Comparison of ENCODE assay signal across 27 cellular contexts in the genomic region with DNA sequence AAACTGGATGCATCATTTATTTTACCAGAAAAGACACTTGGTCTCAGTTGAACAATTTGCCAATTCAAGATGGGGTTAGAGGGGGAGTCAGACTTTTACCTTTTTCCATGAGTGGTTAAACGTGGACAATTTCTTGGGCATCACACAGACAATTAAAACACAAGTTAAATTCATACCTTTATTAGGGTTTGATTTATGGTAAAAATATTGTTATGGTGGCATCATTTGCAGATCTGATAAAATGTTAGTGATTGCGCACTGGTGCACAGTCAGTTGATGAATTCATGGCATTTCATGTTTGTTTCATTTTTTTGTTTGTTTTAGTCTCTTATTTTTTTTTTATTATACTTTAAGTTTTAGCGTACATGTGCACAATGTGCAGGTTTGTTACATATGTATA.
"Had no signal": no experiment of that assay in that cellular context is flagged by ENCODE, and none has a peak within 500 bp of the region (broad histone marks: within the 10 kb centered on the region; RNA-seq: fewer than 3 reads in every experiment).

No MANE protein-coding gene starts in this region.

- H3K27ac ChIP-seq: stomach, suprapubic skin, testis, thoracic aorta, thyroid gland, tibial artery, tibial nerve, transverse colon, upper lobe of left lung, upper lobe of right lung, uterus, vagina had no signal

- ATAC-seq: stimulated activated effector memory CD8-positive, alpha-beta T cell treated with anti-CD3 and anti-CD28 coated beads, Interleukin-12 subunit alpha, Interleukin-12 subunit beta, amount 100 ng/mL, for 72 hours; stimulated activated memory B cell treated with anti-CD40 and anti-IgM and Interleukin-4, amounts not matched to agents 10 μg/mL and 1 μg/mL and 100 μg/mL, for 72 hours; stimulated activated naive B cell treated with anti-CD40 and anti-IgM and Interleukin-4, amounts not matched to agents 10 μg/mL and 1 μg/mL and 100 μg/mL, for 72 hours; stimulated activated naive CD8-positive, alpha-beta T cell treated with anti-CD3 and anti-CD28 coated beads, Interleukin-15, amount 100 ng/mL, for 72 hours; stimulated activated naive CD8-positive, alpha-beta T cell treated with anti-CD3 and anti-CD28 coated beads, Interleukin-15, Interleukin-2, amounts not matched to agents 100 U/mL and 50 U/mL, for 24 hours; upper lobe of right lung had no signal

- H3K36me3 ChIP-seq: stomach, suprapubic skin, thoracic aorta, thyroid gland, tibial artery, tibial nerve, transverse colon, upper lobe of left lung, upper lobe of right lung, uterus, vagina had no signal

- H3K27me3 ChIP-seq: stomach, suprapubic skin, testis, thyroid gland, tibial artery, tibial nerve, transverse colon, upper lobe of left lung, upper lobe of right lung, uterus, vagina had no signal

- H3K4me3 ChIP-seq: stomach, suprapubic skin, testis, thoracic aorta, thyroid gland, tibial artery, tibial nerve, transverse colon, upper lobe of left lung, upper lobe of right lung, uterus, vagina had no signal

- FAIRE-seq: urothelium cell line had no signal

- H3K4me1 ChIP-seq: stomach, suprapubic skin, testis, thyroid gland, tibial artery, tibial nerve, transverse colon, upper lobe of left lung, upper lobe of right lung, uterus, vagina had no signal

- DNase-seq: stimulated activated CD4-positive, alpha-beta T cell treated with anti-CD3 and anti-CD28 coated beads, Interleukin-2, amount 100 ng/mL, for 48 hours; stimulated activated CD4-positive, alpha-beta T cell treated with anti-CD3 and anti-CD28 coated beads, Interleukin-4, amount 100 ng/mL, for 1 hour; stimulated activated CD4-positive, alpha-beta T cell treated with anti-CD3 and anti-CD28 coated beads, Interleukin-4, amount 100 ng/mL, for 24 hours; stimulated activated CD4-positive, alpha-beta T cell treated with anti-CD3 and anti-CD28 coated beads, Interleukin-4, amount 100 ng/mL, for 4 hours; stimulated activated CD8-positive, alpha-beta memory T cell treated with anti-CD3 and anti-CD28 coated beads, Interleukin-4, amount 100 ng/mL, for 48 hours; stimulated activated naive B cell treated with anti-CD40 and anti-IgM and Interleukin-4, amounts not matched to agents 10 μg/mL and 1 μg/mL and 100 μg/mL, for 72 hours; stimulated activated naive CD4-positive, alpha-beta T cell; stimulated activated naive CD4-positive, alpha-beta T cell treated with Interleukin-2 at 50 U/mL for 16 hours; stimulated activated naive CD8-positive, alpha-beta T cell treated with anti-CD3 and anti-CD28 coated beads, Interleukin-15, amount 100 ng/mL, for 72 hours; stimulated activated naive CD8-positive, alpha-beta T cell treated with anti-CD3 and anti-CD28 coated beads, Interleukin-15, Interleukin-2, amounts not matched to agents 100 U/mL and 50 U/mL, for 24 hours; stomach; substantia nigra; testis; thyroid gland; tibial artery; transverse colon; trophoblast cell; upper lobe of left lung; upper lobe of right lung; uterus had no signal

- H3K9me3 ChIP-seq: stomach, suprapubic skin, testis, thoracic aorta, thyroid gland, tibial artery, transverse colon, upper lobe of left lung, upper lobe of right lung, uterus, vagina had no signal
